In the genomic region with DNA sequence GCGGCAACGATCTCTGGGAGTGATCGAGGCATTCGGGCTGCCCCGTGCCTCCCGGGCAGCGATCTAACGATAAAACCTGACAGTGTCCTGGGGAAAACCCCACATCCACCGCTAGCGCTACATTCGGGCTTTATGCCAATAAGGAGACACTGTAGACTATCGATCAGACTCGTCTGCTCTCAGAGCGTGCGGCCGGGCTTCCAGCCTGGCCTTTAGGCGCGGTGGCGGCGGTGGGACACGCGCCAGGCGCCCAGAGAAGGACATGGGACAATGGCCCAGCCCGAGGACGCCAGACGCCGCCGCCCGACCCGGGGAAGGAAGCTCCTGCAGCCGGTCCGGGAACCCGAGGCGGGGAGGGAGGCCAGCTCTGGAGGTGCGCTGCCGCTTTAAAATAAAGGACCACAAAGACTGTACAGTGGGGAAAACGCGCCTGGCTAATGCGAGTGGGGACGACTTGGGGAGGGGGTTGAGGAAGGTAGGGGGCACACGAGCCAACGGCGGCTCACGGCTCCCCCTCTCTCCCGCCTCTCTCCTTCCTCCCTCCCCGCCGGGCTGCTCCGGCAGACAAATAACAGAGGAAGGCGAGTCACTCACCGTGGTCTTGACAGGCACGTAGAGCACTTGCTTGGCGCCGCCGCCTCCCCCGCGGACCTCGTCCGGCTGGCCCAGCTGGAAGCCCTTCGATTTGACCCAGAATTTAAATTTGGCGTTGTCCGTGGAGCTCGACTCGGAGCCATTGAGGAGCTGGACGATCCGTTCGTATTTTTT, we compare ENCODE assay signal across 8 cellular contexts. TPM values are rescaled to one million over a fixed set of nuclear protein-coding genes. Genes with fewer than 3 reads are reported as not detected.
DNase-seq lines count a peak whose midpoint lies in the region; ATAC-seq, FAIRE-seq and TF ChIP-seq lines count a peak whose summit lies in the region.

No MANE protein-coding gene starts in this region.

- ATAC-seq in HG03354 (IDR thresholded peaks at IDR 0.05; ENCODE audit: poor library complexity, severe bottlenecking, unreplicated experiment) = peak; percentile 60
- ATAC-seq in HG03342 (IDR thresholded peaks at IDR 0.05; ENCODE audit: unreplicated experiment) = no peak

- peak overlapping the region; percentile 55 for H3K4me2 ChIP-seq in osteoblast (ENCODE audit: insufficient read depth, low read length)

- H3K79me2 ChIP-seq in osteoblast (ENCODE audit: insufficient read depth, low read length) = no peaks in the 10 kb centered on the region

- peak overlapping the region; percentile 62 for H2AFZ ChIP-seq in osteoblast (ENCODE audit: low read length)

- no peaks in the 10 kb centered on the region for H4K20me1 ChIP-seq in osteoblast (ENCODE audit: insufficient read depth, low read length)

- no peak for TF ChIP-seq CTCF in osteoblast (IDR thresholded peaks at IDR 0.05; ENCODE audit: extremely low read depth, low read depth, low read length)

- peak overlapping the region; percentile 49 for H3K4me3 ChIP-seq in osteoblast (ENCODE audit: insufficient read depth, low read length)

- peaks cover 41% of the 10 kb centered on the region for H3K27me3 ChIP-seq in osteoblast (ENCODE audit: insufficient read depth, low read length)

- TF ChIP-seq POLR2A in GM12891 (IDR thresholded peaks at IDR 0.05; ENCODE audit: low read depth, low read length) = no peak

- no peaks in the 10 kb centered on the region for H3K9me3 ChIP-seq in osteoblast (ENCODE audit: low read depth, low read length)

- H3K27ac ChIP-seq in osteoblast (ENCODE audit: low read depth, low read length) = no peak overlapping the region

- DNase-seq in Daoy (ENCODE audit: low read depth) (peak; percentile 64), SHP77 treated with DMSO at 0.1 percent for 48 hours (lab: John Stamatoyannopoulos, UW) (peak; percentile 72), glomerular visceral epithelial cell (ENCODE audit: extremely low spot score) (peak; percentile 29), osteoblast (ENCODE audit: insufficient read length, low spot score, missing footprints) (peak; percentile 61), GM12891 (ENCODE audit: insufficient read length, low spot score) (no peak)
- no peak for DNase-seq in effector CD8-positive, alpha-beta T cell (lab: John Stamatoyannopoulos, UW)

- FAIRE-seq in GM12891 (lab: Jason Lieb, UNC) = no peak

- no peaks in the 10 kb centered on the region for H3K36me3 ChIP-seq in osteoblast (ENCODE audit: insufficient read depth, low read length)

- H3K4me1 ChIP-seq in osteoblast (ENCODE audit: insufficient read depth, low read length) = peaks cover 2% of the 10 kb centered on the region

TF ChIP-seq in GM12891, 5 proteins besides CTCF, POLR2A, EP300 and RAD21:
- no peak for TF ChIP-seq SPI1 (IDR thresholded peaks at IDR 0.05; ENCODE audit: low read depth, low read length)
- no peak for TF ChIP-seq TAF1 (IDR thresholded peaks at IDR 0.05; ENCODE audit: low read depth, low read length)
- no peak for TF ChIP-seq POU2F2 (IDR thresholded peaks at IDR 0.05; ENCODE audit: low read depth, low read length)
- no peak for TF ChIP-seq PAX5 (IDR thresholded peaks at IDR 0.05; ENCODE audit: insufficient read depth, low read length, severe bottlenecking)
- no peak for TF ChIP-seq POLR2AphosphoS5 (IDR thresholded peaks at IDR 0.05; ENCODE audit: low read depth, low read length)

RNA-seq across cellular contexts. Expression of gene NOL4, which starts 2.1 kb away (rescaled TPM):
- 0.68 and 1.9 TPM in 2 replicates for total RNA-seq in Daoy (2014; rRNA removed; shearing (Covaris generic))
- total RNA-seq in osteoblast = not detected in 2 replicates
- 0.12 TPM for polyA plus RNA-seq in GM12891 (2012; ENCODE audit: low read depth, missing spikeins)

Comparison
In these comparisons a context has a peak if more than half of its experiments do, and no peak if none do; other contexts are left out.
1. DNase-seq: peak in Daoy (single experiment), SHP77 treated with DMSO at 0.1 percent for 48 hours (single experiment), glomerular visceral epithelial cell (single experiment) and osteoblast (single experiment); none in GM12891 (single experiment) and effector CD8-positive, alpha-beta T cell (single experiment).